ENCODE assay signal across 1 cellular context in genomic region chr1:194342484-194343262, GRCh38.
TF ChIP-seq lines count a peak whose summit lies in the region.

No MANE protein-coding gene starts in this region.

TF ChIP-seq in H1, 55 proteins besides CTCF, POLR2A, EP300 and RAD21:
- TF ChIP-seq TEAD4 (IDR thresholded peaks at IDR 0.05; ENCODE audit: low read depth, low read length) (0 out of 2 replicates have a peak, but pooled peaks have one; percentile 6), USF2 (IDR thresholded peaks at IDR 0.05; ENCODE audit: low read length) (peak; percentile 65), YY1 (IDR thresholded peaks at IDR 0.05; ENCODE audit: low read depth, low read length) (no peak), ATF3 (IDR thresholded peaks at IDR 0.05; ENCODE audit: insufficient read depth, low read depth, low read length) (peak; percentile 71), TBP (IDR thresholded peaks at IDR 0.05; ENCODE audit: low read depth, low read length) (no peak)
